In genomic region chr13:110154370-110155031, GRCh38 we compare ENCODE assay signal across 2 cellular contexts.
TF ChIP-seq lines count a peak whose summit lies in the region.

No MANE protein-coding gene starts in this region.

TF ChIP-seq in IMR-90, 13 proteins besides CTCF, POLR2A, EP300 and RAD21:
- TF ChIP-seq CHD1 (IDR thresholded peaks at IDR 0.05; ENCODE audit: low read depth, low read length), result no peak
- TF ChIP-seq USF2 (IDR thresholded peaks at IDR 0.05; ENCODE audit: low read depth, low read length), result no peak
- no peak for TF ChIP-seq RCOR1 (IDR thresholded peaks at IDR 0.05; ENCODE audit: insufficient replicate concordance, low read length)
- TF ChIP-seq MAZ (IDR thresholded peaks at IDR 0.05; ENCODE audit: borderline replicate concordance, low read depth, low read length), result no peak
- no peak for TF ChIP-seq CEBPB (IDR thresholded peaks at IDR 0.05; ENCODE audit: low read depth, low read length)
- no peak for TF ChIP-seq MAFK (IDR thresholded peaks at IDR 0.05; ENCODE audit: low read depth, low read length)
- TF ChIP-seq RFX5 (IDR thresholded peaks at IDR 0.05; ENCODE audit: low read depth, low read length), result no peak
- no peak for TF ChIP-seq FOS (IDR thresholded peaks at IDR 0.05; ENCODE audit: low read depth, low read length)
- no peak for TF ChIP-seq SMC3 (IDR thresholded peaks at IDR 0.05; ENCODE audit: low read depth, low read length)
- TF ChIP-seq BHLHE40 (IDR thresholded peaks at IDR 0.05; ENCODE audit: low read depth, low read length), result no peak

TF ChIP-seq in GM12878, 131 proteins besides CTCF, POLR2A, EP300 and RAD21:
- no peak for TF ChIP-seq BCLAF1 (IDR thresholded peaks at IDR 0.05)
- no peak for TF ChIP-seq PKNOX1 (IDR thresholded peaks at IDR 0.05)
- no peak for TF ChIP-seq BACH1 (IDR thresholded peaks at IDR 0.05; ENCODE audit: borderline replicate concordance)
- TF ChIP-seq REST (IDR thresholded peaks at IDR 0.05; ENCODE audit: low read depth, low read length), result no peak
- TF ChIP-seq SUZ12 (IDR thresholded peaks at IDR 0.05; ENCODE audit: unreplicated experiment), result no peak
- no peak for TF ChIP-seq KAT2A (conservative IDR thresholded peaks at IDR 0.05; ENCODE audit: control insufficient read depth, low read depth, low read length)
- peak; percentile 34; the same call in 1 of the 2 replicates for TF ChIP-seq JUNB (IDR thresholded peaks at IDR 0.05)
- no peak for TF ChIP-seq CBX5 (IDR thresholded peaks at IDR 0.05; ENCODE audit: low read depth)
